ENCODE assay signal across 23 cellular contexts in genomic region chr14:68846466-68846865, GRCh38.
"Had no signal": no experiment of that assay in that cellular context is flagged by ENCODE, and none has a peak within 500 bp of the region (broad histone marks: within the 10 kb centered on the region; RNA-seq: fewer than 3 reads in every experiment).

No MANE protein-coding gene starts in this region.

- H3K36me3 Mint-ChIP-seq: natural killer cell, WTC11 had no signal

- H3K27me3 Mint-ChIP-seq: activated naive CD8-positive, alpha-beta T cell; activated T-cell treated with anti-CD3 and anti-CD28 coated beads, Interleukin-2, amount 50 U/mL, for 24 hours had no signal

- H3K4me1 ChIP-seq: foreskin keratinocyte had no signal

- H3K9me3 ChIP-seq: left ventricle myocardium inferior, right atrium auricular region, upper lobe of left lung had no signal

- H3K9me3 Mint-ChIP-seq: activated T-cell treated with anti-CD3 and anti-CD28 coated beads, Interleukin-2, amount 50 U/mL, for 24 hours; activated T-helper 2 cell treated with anti-CD3 and anti-CD28 coated beads, Interferon-gamma antibody, Interleukin-2, Interleukin-4, amounts not matched to agents 10 μg/mL and 5 μg/mL and 100 μg/mL, durations not matched to agents 14 hours and 24 hours and 36 hours; natural killer cell; T-helper 2 cell treated with Interferon-gamma antibody and Interleukin-4, amounts not matched to agents 5 μg/mL and 100 μg/mL, for 36 hours had no signal

- H3K4me3 ChIP-seq: left ventricle myocardium inferior, right atrium auricular region, upper lobe of left lung had no signal

- DNase-seq: activated CD8-positive, alpha-beta memory T cell treated with anti-CD3 and anti-CD28 coated beads for 24 hours; activated CD8-positive, alpha-beta memory T cell treated with anti-CD3 and anti-CD28 coated beads, Interleukin-2, amount 50 U/mL, for 4 hours; activated naive CD4-positive, alpha-beta T cell; activated T-cell treated with anti-CD3 and anti-CD28 coated beads, Interleukin-2, amount 50 U/mL, for 24 hours; amniotic stem cell; cerebellar nuclear complex; cortex of kidney; endodermal cell; foreskin keratinocyte; kidney; left ventricle myocardium inferior; mammary epithelial cell; midbrain; natural killer cell; stimulated activated CD4-positive, alpha-beta T cell treated with anti-CD3 and anti-CD28 coated beads, Interleukin-4, amount 100 ng/mL, for 24 hours; stimulated activated naive CD4-positive, alpha-beta T cell treated with Interleukin-2 at 50 U/mL for 16 hours; upper lobe of left lung had no signal

- H3K36me3 ChIP-seq: left ventricle myocardium inferior, right atrium auricular region, upper lobe of left lung had no signal

- H3K4me3 Mint-ChIP-seq: activated naive CD8-positive, alpha-beta T cell; activated T-cell treated with anti-CD3 and anti-CD28 coated beads, Interleukin-2, amount 50 U/mL, for 24 hours; endodermal cell; natural killer cell; T-helper 2 cell treated with Interferon-gamma antibody and Interleukin-4, amounts not matched to agents 5 μg/mL and 100 μg/mL, for 36 hours; WTC11 had no signal

- H3K27me3 ChIP-seq: foreskin keratinocyte, right atrium auricular region, upper lobe of left lung had no signal

- H3K27ac ChIP-seq: epithelial cell of prostate, foreskin keratinocyte, left ventricle myocardium inferior, right atrium auricular region, upper lobe of left lung had no signal

- ATAC-seq: foreskin keratinocyte, natural killer cell, WTC11 had no signal

- H3K27ac Mint-ChIP-seq: activated naive CD8-positive, alpha-beta T cell; activated T-cell treated with anti-CD3 and anti-CD28 coated beads, Interleukin-2, amount 50 U/mL, for 24 hours; activated T-helper 2 cell treated with anti-CD3 and anti-CD28 coated beads, Interferon-gamma antibody, Interleukin-2, Interleukin-4, amounts not matched to agents 10 μg/mL and 5 μg/mL and 100 μg/mL, durations not matched to agents 14 hours and 24 hours and 36 hours; endodermal cell; natural killer cell; T-helper 2 cell treated with Interferon-gamma antibody and Interleukin-4, amounts not matched to agents 5 μg/mL and 100 μg/mL, for 36 hours; WTC11 had no signal
